In genomic region chr15:81323944-81324881, GRCh38 we compare ENCODE assay signal across 8 cellular contexts. TPM values are rescaled to one million over a fixed set of nuclear protein-coding genes. Genes with fewer than 3 reads are reported as not detected.
DNase-seq lines count a peak whose midpoint lies in the region; ATAC-seq and TF ChIP-seq lines count a peak whose summit lies in the region.

STARD5 (minus strand) TSS chr15:81324141; CDS start chr15:81324099, 42 bp downstream.

- H3K27ac ChIP-seq in C4-2B (peak within 1 kb of the TSS; percentile 70), dorsolateral prefrontal cortex (peak within 1 kb of the TSS in 25 of 59 donors; percentile 14 to 86 (median 54)), right lobe of liver (peak within 1 kb of the TSS; percentile 78 to 80 (median 79))

- WGBS in right lobe of liver (ENCODE audit: insufficient coverage, low coverage, low lambda C conversion rate, missing lambda C conversion rate): 1% methylated on average over 22 of the region's 67 CpGs

- peaks cover 0 to 32% (median 8%) of the 10 kb centered on the region in 4 donors for H3K36me3 ChIP-seq in right lobe of liver

- peak; percentile 98 for ATAC-seq in GM19395 (IDR thresholded peaks at IDR 0.05; ENCODE audit: unreplicated experiment)
- ATAC-seq in HG03558 (IDR thresholded peaks at IDR 0.05; ENCODE audit: extremely low read depth, unreplicated experiment): peak; percentile 97
- ATAC-seq in right lobe of liver: peak; percentile 97 to 99 (median 97)

- H3K27me3 ChIP-seq in dorsolateral prefrontal cortex (no peaks in the 10 kb centered on the region), right lobe of liver (no peaks in the 10 kb centered on the region)

- peaks cover 0 to 27% (median 3%) of the 10 kb centered on the region in 4 donors for H3K4me1 ChIP-seq in right lobe of liver

- no peaks in the 10 kb centered on the region for H3K9me3 ChIP-seq in right lobe of liver

- peak within 1 kb of the TSS; percentile 57 to 96 (median 85) for H3K4me3 ChIP-seq in dorsolateral prefrontal cortex
- peak within 1 kb of the TSS; percentile 81 to 91 (median 81) for H3K4me3 ChIP-seq in right lobe of liver

- intact Hi-C loops in dorsolateral prefrontal cortex (cut with DNase I): loop anchor here in 1 of 2 donors (10.0 kb wide), 1 partner anchor 721 kb away; the partner anchor contains the start of gene MEX3B
- intact Hi-C loops in right lobe of liver (cut with DNase I): no loop called here

- peak; percentile 95 for DNase-seq in NCI-H748 (lab: John Stamatoyannopoulos, UW; ENCODE audit: unreplicated experiment)
- DNase-seq in activated CD4-positive, alpha-beta T cell treated with anti-CD3 and anti-CD28 coated beads, Interleukin-2, amount 50 U/mL, for 4 hours: peak; percentile 95
- DNase-seq in dorsolateral prefrontal cortex: peak; percentile 97 to 100 (median 98)
- peak; percentile 100 for DNase-seq in right lobe of liver
- peak; percentile 98 for DNase-seq in stimulated activated CD4-positive, alpha-beta T cell treated with anti-CD3 and anti-CD28 coated beads, Interleukin-4, amount 100 ng/mL, for 24 hours

- no peak for TF ChIP-seq CTCF in C4-2B (conservative IDR thresholded peaks at IDR 0.05)
- peak in 15 of 56 donors; percentile 7 to 40 (median 31) for TF ChIP-seq CTCF in dorsolateral prefrontal cortex (IDR thresholded peaks at IDR 0.05 in 54 of 56, conservative IDR thresholded peaks at IDR 0.05 in 2 of 56; ENCODE audit: low read depth in 1 of 56, partially characterized antibody in 56 of 56)
- TF ChIP-seq CTCF in right lobe of liver (IDR thresholded peaks at IDR 0.05): no peak

- TF ChIP-seq POLR2A in right lobe of liver (IDR thresholded peaks at IDR 0.05): peak; percentile 97

RNA-seq across cellular contexts. Expression of gene STARD5, which starts in this region (rescaled TPM):
- 10 to 100 TPM in 53 of 120 experiments, 1 to 10 TPM in 67; 4.8 to 16.1 (median 9.5) TPM for total RNA-seq in dorsolateral prefrontal cortex
- 10 to 100 TPM; 16.4 to 49.9 (median 19.7) TPM for total RNA-seq in right lobe of liver
